ENCODE assay signal across 1 cellular context in genomic region chr11:74694136-74694535, GRCh38.
TF ChIP-seq lines count a peak whose summit lies in the region.

No MANE protein-coding gene starts in this region.

TF ChIP-seq in H1, 55 proteins besides CTCF, POLR2A, EP300 and RAD21 (continued from another document):
- no peak for TF ChIP-seq TBP (IDR thresholded peaks at IDR 0.05; ENCODE audit: low read depth, low read length)
- TF ChIP-seq ASH2L (IDR thresholded peaks at IDR 0.05; ENCODE audit: low read length) = no peak
- no peak for TF ChIP-seq TCF12 (IDR thresholded peaks at IDR 0.05; ENCODE audit: low read depth, low read length)
- TF ChIP-seq NRF1 (IDR thresholded peaks at IDR 0.05; ENCODE audit: low read depth, low read length) = no peak
